Comparison of ENCODE assay signal across 16 cellular contexts in genomic region chr17:36680701-36681202, GRCh38.
DNase-seq lines count a peak whose midpoint lies in the region; ATAC-seq, FAIRE-seq and TF ChIP-seq lines count a peak whose summit lies in the region.
"Had no signal": no experiment of that assay in that cellular context is flagged by ENCODE, and none has a peak within 500 bp of the region (broad histone marks: within the 10 kb centered on the region; RNA-seq: fewer than 3 reads in every experiment).

No MANE protein-coding gene starts in this region.

- H3K4me3 ChIP-seq in BE2C (ENCODE audit: low read depth, low read length): no peak overlapping the region
- no peak overlapping the region for H3K4me3 ChIP-seq in H7 (ENCODE audit: insufficient read depth, low read depth, low read length)
- H3K4me3 ChIP-seq in K562: no peak overlapping the region
- H3K4me3 ChIP-seq: HAP-1 had no signal

- no peak for FAIRE-seq in K562 (lab: Jason Lieb, UNC)

- BruUV-seq in K562 (replicated peaks; lab: Mats Ljungman, UMichigan): no TSS peak

- CTCF ChIA-PET in K562 (lab: Yijun Ruan, JAX; ENCODE audit: low intra/inter-chr PET ratio): no interaction called here

- H3K9me3 Mint-ChIP-seq in activated naive CD8-positive, alpha-beta T cell treated with anti-CD3 and anti-CD28 coated beads for 36 hours: no peaks in the 10 kb centered on the region
- H3K9me3 Mint-ChIP-seq: CD8-positive, alpha-beta T cell had no signal

- H3K27me3 ChIP-seq in BE2C: no peaks in the 10 kb centered on the region
- H3K27me3 ChIP-seq in H7 (ENCODE audit: control insufficient read depth, insufficient read depth, low read length): no peaks in the 10 kb centered on the region
- peaks cover 33 to 81% of the 10 kb centered on the region in 2 experiments for H3K27me3 ChIP-seq in K562 (ENCODE audit: control insufficient read depth in 2 of 2, insufficient read depth in 2 of 2, low read length in 2 of 2)

- TF ChIP-seq CTCF in BE2C (IDR thresholded peaks at IDR 0.05; ENCODE audit: low read depth, low read length) (no peak), K562 (IDR thresholded peaks at IDR 0.05 in 2 of 3, conservative IDR thresholded peaks at IDR 0.05 in 1 of 3; ENCODE audit: insufficient read depth in 2 of 3, low read depth in 1 of 3, low read length in 3 of 3) (no peak)

- WGBS in K562 (ENCODE audit: insufficient coverage, low coverage, missing lambda C conversion rate): 0% methylated on average over 6 of the region's 6 CpGs

- H3K4me3 Mint-ChIP-seq in activated naive CD8-positive, alpha-beta T cell treated with anti-CD3 and anti-CD28 coated beads for 36 hours: no peak overlapping the region
- H3K4me3 Mint-ChIP-seq: CD8-positive, alpha-beta T cell had no signal

- TF ChIP-seq POLR2A in K562 (conservative IDR thresholded peaks at IDR 0.05): no peak

- H3K27ac ChIP-seq in K562 (ENCODE audit: extremely low read depth, low read depth, low read length): no peak overlapping the region
- H3K27ac ChIP-seq: HL-60 had no signal

- no peaks in the 10 kb centered on the region for H3K79me2 ChIP-seq in K562 (ENCODE audit: control insufficient read depth, insufficient read depth, low read length)

- H3K9me1 ChIP-seq in K562 (ENCODE audit: control insufficient read depth, insufficient read depth, low read length): no peaks in the 10 kb centered on the region

- H2AFZ ChIP-seq in K562 (ENCODE audit: low read depth, low read length): no peak overlapping the region

- DNase-seq in BE2C (peak; percentile 76), H7 (peak; percentile 22), SK-N-DZ (ENCODE audit: low spot score) (peak; percentile 93), K562 (ENCODE audit: extremely low read depth in 1 of 4, low spot score in 3 of 4) (no peak), SKM-1 (lab: John Stamatoyannopoulos, UW; ENCODE audit: unreplicated experiment) (no peak), Kasumi-1 (lab: John Stamatoyannopoulos, UW) (no peak)
- no peak for DNase-seq in activated naive CD4-positive, alpha-beta T cell treated with Interleukin-2 at 50 U/mL for 16 hours
- DNase-seq in activated naive CD8-positive, alpha-beta T cell treated with anti-CD3 and anti-CD28 coated beads for 36 hours: no peak
- DNase-seq: 8988T; Calu3; CD8-positive, alpha-beta T cell; DMS79 treated with DMSO at 0.1 percent for 48 hours; GF-D8; GOT3 had no signal

- H3K36me3 Mint-ChIP-seq in activated naive CD8-positive, alpha-beta T cell treated with anti-CD3 and anti-CD28 coated beads for 36 hours: no peaks in the 10 kb centered on the region
- H3K36me3 Mint-ChIP-seq: CD8-positive, alpha-beta T cell had no signal

- no peaks in the 10 kb centered on the region for H3K27me3 Mint-ChIP-seq in activated naive CD8-positive, alpha-beta T cell treated with anti-CD3 and anti-CD28 coated beads for 36 hours

- H3K9ac ChIP-seq in K562 (ENCODE audit: insufficient read depth in 1 of 2, low read depth in 2 of 2, low read length in 2 of 2): no peak overlapping the region

- no peak overlapping the region for H3K27ac Mint-ChIP-seq in activated naive CD8-positive, alpha-beta T cell treated with anti-CD3 and anti-CD28 coated beads for 36 hours
- H3K27ac Mint-ChIP-seq: CD8-positive, alpha-beta T cell had no signal

- intact Hi-C loops in K562 (cut with micrococcal nuclease): no loop called here

- no peak for TF ChIP-seq EP300 in K562 (IDR thresholded peaks at IDR 0.05; ENCODE audit: low read length)

- 0 out of 2 replicates have a peak, but pooled peaks cover 9% of the 10 kb centered on the region for H4K20me1 ChIP-seq in K562 (replicated peaks; ENCODE audit: control insufficient read depth, insufficient read depth, low read length)

- no peak for TF ChIP-seq RAD21 in K562 (CRISPR knock-in tag; conservative IDR thresholded peaks at IDR 0.05 in 1 of 2, IDR thresholded peaks at IDR 0.05 in 1 of 2)

- H3K4me1 Mint-ChIP-seq in activated naive CD8-positive, alpha-beta T cell treated with anti-CD3 and anti-CD28 coated beads for 36 hours: peaks cover 7% of the 10 kb centered on the region

- ATAC-seq in K562: no peak
- ATAC-seq: CD8-positive, alpha-beta T cell had no signal

- H3K4me1 ChIP-seq in BE2C (peaks cover 29% of the 10 kb centered on the region), K562 (replicated peaks in 1 of 2; ENCODE audit: control insufficient read depth in 2 of 2, insufficient read depth in 2 of 2, low read length in 2 of 2) (no peaks in the 10 kb centered on the region)
- H3K4me1 ChIP-seq: HAP-1 had no signal

- in situ Hi-C loops in K562 (cut with MboI): no loop called here

- H3K9me3 ChIP-seq in BE2C (no peaks in the 10 kb centered on the region), K562 (replicated peaks; ENCODE audit: control insufficient read depth, insufficient read depth, low read depth, low read length) (no peaks in the 10 kb centered on the region)
- H3K9me3 ChIP-seq: HAP-1 had no signal

- H3K4me2 ChIP-seq in K562 (ENCODE audit: insufficient read depth, low read length): no peak overlapping the region

- POLR2A ChIA-PET in K562 (lab: Yijun Ruan, JAX): no interaction called here

- H3K36me3 ChIP-seq in BE2C (no peaks in the 10 kb centered on the region), H7 (replicated peaks; ENCODE audit: control insufficient read depth, insufficient read depth, low read length) (no peaks in the 10 kb centered on the region), K562 (ENCODE audit: control insufficient read depth, insufficient read depth, low read length) (no peaks in the 10 kb centered on the region)
- H3K36me3 ChIP-seq: HAP-1 had no signal

TF ChIP-seq in K562, 482 proteins besides CTCF, POLR2A, EP300 and RAD21:
- TF ChIP-seq ZNF766 (CRISPR knock-in tag; conservative IDR thresholded peaks at IDR 0.05) (no peak), PRDM10 (IDR thresholded peaks at IDR 0.05; ENCODE audit: partially characterized antibody) (peak; percentile 58)

Comparison
In these comparisons a context has a peak if more than half of its experiments do, and no peak if none do; other contexts are left out.
1. DNase-seq: peak in BE2C (single experiment), H7 (single experiment) and SK-N-DZ (single experiment); none in K562 (0 of 4), SKM-1 (single experiment), activated naive CD4-positive, alpha-beta T cell treated with Interleukin-2 at 50 U/mL for 16 hours (single experiment), activated naive CD8-positive, alpha-beta T cell treated with anti-CD3 and anti-CD28 coated beads for 36 hours (single experiment) and Kasumi-1 (0 of 2).